Comparison of ENCODE assay signal across 1 cellular context in the genomic region with DNA sequence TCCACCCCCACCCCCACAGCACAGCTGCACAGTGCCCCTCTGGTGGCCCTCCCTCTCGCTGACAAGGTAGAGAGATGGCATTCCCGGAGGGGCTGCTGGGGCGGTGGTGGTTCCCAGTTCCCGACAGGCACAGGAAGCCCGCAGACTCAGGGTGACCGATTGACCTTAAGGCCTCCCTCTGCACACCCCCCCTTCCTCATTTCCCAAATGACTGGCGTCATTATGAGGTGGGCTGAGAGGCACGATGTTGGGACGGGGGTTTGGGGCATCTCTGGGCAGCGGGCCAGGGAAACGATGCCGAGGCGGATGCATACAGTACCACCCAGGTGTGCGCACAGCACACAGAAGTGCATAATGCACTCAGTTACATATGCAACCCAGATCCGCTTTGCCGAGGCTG.
TF ChIP-seq lines count a peak whose summit lies in the region.

No MANE protein-coding gene starts in this region.

TF ChIP-seq in GM23338, 12 proteins besides CTCF, POLR2A, EP300 and RAD21 (continued from another document):
- TF ChIP-seq, protein P1, sequence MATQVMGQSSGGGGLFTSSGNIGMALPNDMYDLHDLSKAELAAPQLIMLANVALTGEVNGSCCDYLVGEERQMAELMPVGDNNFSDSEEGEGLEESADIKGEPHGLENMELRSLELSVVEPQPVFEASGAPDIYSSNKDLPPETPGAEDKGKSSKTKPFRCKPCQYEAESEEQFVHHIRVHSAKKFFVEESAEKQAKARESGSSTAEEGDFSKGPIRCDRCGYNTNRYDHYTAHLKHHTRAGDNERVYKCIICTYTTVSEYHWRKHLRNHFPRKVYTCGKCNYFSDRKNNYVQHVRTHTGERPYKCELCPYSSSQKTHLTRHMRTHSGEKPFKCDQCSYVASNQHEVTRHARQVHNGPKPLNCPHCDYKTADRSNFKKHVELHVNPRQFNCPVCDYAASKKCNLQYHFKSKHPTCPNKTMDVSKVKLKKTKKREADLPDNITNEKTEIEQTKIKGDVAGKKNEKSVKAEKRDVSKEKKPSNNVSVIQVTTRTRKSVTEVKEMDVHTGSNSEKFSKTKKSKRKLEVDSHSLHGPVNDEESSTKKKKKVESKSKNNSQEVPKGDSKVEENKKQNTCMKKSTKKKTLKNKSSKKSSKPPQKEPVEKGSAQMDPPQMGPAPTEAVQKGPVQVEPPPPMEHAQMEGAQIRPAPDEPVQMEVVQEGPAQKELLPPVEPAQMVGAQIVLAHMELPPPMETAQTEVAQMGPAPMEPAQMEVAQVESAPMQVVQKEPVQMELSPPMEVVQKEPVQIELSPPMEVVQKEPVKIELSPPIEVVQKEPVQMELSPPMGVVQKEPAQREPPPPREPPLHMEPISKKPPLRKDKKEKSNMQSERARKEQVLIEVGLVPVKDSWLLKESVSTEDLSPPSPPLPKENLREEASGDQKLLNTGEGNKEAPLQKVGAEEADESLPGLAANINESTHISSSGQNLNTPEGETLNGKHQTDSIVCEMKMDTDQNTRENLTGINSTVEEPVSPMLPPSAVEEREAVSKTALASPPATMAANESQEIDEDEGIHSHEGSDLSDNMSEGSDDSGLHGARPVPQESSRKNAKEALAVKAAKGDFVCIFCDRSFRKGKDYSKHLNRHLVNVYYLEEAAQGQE (IDR thresholded peaks at IDR 0.05; ENCODE audit: unreplicated experiment), result no peak
- TF ChIP-seq EZH2 (IDR thresholded peaks at IDR 0.05; ENCODE audit: low read depth, unreplicated experiment), result no peak
- no peak for TF ChIP-seq NANOG (IDR thresholded peaks at IDR 0.05; ENCODE audit: borderline replicate concordance)
- TF ChIP-seq, protein P2, sequence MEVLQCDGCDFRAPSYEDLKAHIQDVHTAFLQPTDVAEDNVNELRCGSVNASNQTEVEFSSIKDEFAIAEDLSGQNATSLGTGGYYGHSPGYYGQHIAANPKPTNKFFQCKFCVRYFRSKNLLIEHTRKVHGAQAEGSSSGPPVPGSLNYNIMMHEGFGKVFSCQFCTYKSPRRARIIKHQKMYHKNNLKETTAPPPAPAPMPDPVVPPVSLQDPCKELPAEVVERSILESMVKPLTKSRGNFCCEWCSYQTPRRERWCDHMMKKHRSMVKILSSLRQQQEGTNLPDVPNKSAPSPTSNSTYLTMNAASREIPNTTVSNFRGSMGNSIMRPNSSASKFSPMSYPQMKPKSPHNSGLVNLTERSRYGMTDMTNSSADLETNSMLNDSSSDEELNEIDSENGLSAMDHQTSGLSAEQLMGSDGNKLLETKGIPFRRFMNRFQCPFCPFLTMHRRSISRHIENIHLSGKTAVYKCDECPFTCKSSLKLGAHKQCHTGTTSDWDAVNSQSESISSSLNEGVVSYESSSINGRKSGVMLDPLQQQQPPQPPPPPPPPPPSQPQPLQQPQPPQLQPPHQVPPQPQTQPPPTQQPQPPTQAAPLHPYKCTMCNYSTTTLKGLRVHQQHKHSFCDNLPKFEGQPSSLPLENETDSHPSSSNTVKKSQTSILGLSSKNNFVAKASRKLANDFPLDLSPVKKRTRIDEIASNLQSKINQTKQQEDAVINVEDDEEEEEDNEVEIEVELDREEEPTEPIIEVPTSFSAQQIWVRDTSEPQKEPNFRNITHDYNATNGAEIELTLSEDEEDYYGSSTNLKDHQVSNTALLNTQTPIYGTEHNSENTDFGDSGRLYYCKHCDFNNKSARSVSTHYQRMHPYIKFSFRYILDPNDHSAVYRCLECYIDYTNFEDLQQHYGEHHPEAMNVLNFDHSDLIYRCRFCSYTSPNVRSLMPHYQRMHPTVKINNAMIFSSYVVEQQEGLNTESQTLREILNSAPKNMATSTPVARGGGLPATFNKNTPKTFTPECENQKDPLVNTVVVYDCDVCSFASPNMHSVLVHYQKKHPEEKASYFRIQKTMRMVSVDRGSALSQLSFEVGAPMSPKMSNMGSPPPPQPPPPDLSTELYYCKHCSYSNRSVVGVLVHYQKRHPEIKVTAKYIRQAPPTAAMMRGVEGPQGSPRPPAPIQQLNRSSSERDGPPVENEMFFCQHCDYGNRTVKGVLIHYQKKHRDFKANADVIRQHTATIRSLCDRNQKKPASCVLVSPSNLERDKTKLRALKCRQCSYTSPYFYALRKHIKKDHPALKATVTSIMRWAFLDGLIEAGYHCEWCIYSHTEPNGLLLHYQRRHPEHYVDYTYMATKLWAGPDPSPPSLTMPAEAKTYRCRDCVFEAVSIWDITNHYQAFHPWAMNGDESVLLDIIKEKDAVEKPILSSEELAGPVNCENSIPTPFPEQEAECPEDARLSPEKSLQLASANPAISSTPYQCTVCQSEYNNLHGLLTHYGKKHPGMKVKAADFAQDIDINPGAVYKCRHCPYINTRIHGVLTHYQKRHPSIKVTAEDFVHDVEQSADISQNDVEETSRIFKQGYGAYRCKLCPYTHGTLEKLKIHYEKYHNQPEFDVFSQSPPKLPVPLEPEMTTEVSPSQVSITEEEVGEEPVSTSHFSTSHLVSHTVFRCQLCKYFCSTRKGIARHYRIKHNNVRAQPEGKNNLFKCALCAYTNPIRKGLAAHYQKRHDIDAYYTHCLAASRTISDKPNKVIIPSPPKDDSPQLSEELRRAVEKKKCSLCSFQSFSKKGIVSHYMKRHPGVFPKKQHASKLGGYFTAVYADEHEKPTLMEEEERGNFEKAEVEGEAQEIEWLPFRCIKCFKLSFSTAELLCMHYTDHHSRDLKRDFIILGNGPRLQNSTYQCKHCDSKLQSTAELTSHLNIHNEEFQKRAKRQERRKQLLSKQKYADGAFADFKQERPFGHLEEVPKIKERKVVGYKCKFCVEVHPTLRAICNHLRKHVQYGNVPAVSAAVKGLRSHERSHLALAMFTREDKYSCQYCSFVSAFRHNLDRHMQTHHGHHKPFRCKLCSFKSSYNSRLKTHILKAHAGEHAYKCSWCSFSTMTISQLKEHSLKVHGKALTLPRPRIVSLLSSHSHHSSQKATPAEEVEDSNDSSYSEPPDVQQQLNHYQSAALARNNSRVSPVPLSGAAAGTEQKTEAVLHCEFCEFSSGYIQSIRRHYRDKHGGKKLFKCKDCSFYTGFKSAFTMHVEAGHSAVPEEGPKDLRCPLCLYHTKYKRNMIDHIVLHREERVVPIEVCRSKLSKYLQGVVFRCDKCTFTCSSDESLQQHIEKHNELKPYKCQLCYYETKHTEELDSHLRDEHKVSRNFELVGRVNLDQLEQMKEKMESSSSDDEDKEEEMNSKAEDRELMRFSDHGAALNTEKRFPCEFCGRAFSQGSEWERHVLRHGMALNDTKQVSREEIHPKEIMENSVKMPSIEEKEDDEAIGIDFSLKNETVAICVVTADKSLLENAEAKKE (CRISPR knock-in tag; IDR thresholded peaks at IDR 0.05), result no peak
- no peak for TF ChIP-seq CREB1 (CRISPR knock-in tag; IDR thresholded peaks at IDR 0.05; ENCODE audit: low read depth)
- no peak for TF ChIP-seq STAT1 (IDR thresholded peaks at IDR 0.05; ENCODE audit: unreplicated experiment)
- TF ChIP-seq, protein P3, sequence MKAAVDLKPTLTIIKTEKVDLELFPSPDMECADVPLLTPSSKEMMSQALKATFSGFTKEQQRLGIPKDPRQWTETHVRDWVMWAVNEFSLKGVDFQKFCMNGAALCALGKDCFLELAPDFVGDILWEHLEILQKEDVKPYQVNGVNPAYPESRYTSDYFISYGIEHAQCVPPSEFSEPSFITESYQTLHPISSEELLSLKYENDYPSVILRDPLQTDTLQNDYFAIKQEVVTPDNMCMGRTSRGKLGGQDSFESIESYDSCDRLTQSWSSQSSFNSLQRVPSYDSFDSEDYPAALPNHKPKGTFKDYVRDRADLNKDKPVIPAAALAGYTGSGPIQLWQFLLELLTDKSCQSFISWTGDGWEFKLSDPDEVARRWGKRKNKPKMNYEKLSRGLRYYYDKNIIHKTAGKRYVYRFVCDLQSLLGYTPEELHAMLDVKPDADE (IDR thresholded peaks at IDR 0.05), result no peak
- TF ChIP-seq ZNF331 (CRISPR knock-in tag; IDR thresholded peaks at IDR 0.05; ENCODE audit: low read depth), result no peak
- no peak for TF ChIP-seq JUNB (IDR thresholded peaks at IDR 0.05; ENCODE audit: unreplicated experiment)
- TF ChIP-seq ZNF114 (CRISPR knock-in tag; IDR thresholded peaks at IDR 0.05), result no peak
